ENCODE assay signal across 1 cellular context in genomic region chr19:6233051-6233826, GRCh38.
TF ChIP-seq lines count a peak whose summit lies in the region.

No MANE protein-coding gene starts in this region.

TF ChIP-seq in WTC11, 78 proteins besides CTCF, POLR2A, EP300 and RAD21 (continued from another document):
- TF ChIP-seq ZNF425 (CRISPR knock-in tag; conservative IDR thresholded peaks at IDR 0.05) (no peak), MLX (CRISPR knock-in tag; IDR thresholded peaks at IDR 0.05) (no peak), SOX15 (CRISPR knock-in tag; IDR thresholded peaks at IDR 0.05) (no peak), TEAD4 (CRISPR knock-in tag; IDR thresholded peaks at IDR 0.05) (no peak)
